ENCODE assay signal across 8 cellular contexts in the genomic region with DNA sequence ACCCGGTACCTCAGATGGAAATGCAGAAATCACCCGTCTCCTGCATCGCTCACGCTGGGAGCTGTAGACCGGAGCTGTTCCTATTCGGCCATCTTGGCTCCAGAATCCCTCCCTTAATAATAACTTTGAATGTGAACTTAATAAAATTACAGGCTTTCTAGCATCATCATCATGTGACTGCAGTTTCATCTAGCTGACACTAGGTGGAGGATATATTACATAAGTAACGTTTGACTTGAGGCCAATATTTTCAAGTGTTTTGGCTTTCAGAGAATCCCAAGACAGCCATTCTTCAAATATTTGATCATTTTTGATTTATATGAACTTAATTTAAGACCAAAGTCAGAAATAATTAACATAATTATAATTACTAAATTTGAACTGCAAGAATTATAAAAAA.
A peak's percentile ranks its signal among the peaks of the same experiment; 100 is the strongest.
DNase-seq lines count a peak whose midpoint lies in the region; ATAC-seq and TF ChIP-seq lines count a peak whose summit lies in the region.

No MANE protein-coding gene starts in this region.

- CTCF ChIA-PET in RWPE1 (lab: Yijun Ruan, JAX): interaction anchor here (0.6 to 0.8 kb wide), 4 partner anchors 18 to 1592 kb away, joined by 3 read pairs; no protein-coding TSS in a partner anchor

- intact Hi-C loops in cardiac septum (cut with DNase I): no loop called here

- in situ Hi-C loops in Caki2 (cut with HindIII; ENCODE audit: low pct_unique_long_range_greater_than_20kb, low sequenced_read_pairs): no loop called here

- peak; percentile 28 for TF ChIP-seq CTCF in RWPE1 (conservative IDR thresholded peaks at IDR 0.05; ENCODE audit: low read depth)

- POLR2A ChIA-PET in RWPE1 (lab: Yijun Ruan, JAX; ENCODE audit: low non-redundant PET): no interaction called here

- DNase-seq in Caki2 (ENCODE audit: low read depth): peak; percentile 3
- DNase-seq in HuH-7.5 (ENCODE audit: low spot score): peak; percentile 8
- DNase-seq in RWPE1 (ENCODE audit: low spot score): peak; percentile 39
- DNase-seq in iPS-NIHi7 (ENCODE audit: extremely low spot score): peak; percentile 12
- no peak for DNase-seq in cardiac septum (ENCODE audit: low spot score)
- DNase-seq in DMS79 treated with DMSO at 0.1 percent for 48 hours (lab: John Stamatoyannopoulos, UW): no peak
- DNase-seq in activated CD8-positive, alpha-beta memory T cell treated with anti-CD3 and anti-CD28 coated beads, Interleukin-2, amount 50 U/mL, for 48 hours: no peak

- H3K27ac ChIP-seq in RWPE1: no peak overlapping the region

- ATAC-seq in GM21360 (IDR thresholded peaks at IDR 0.05; ENCODE audit: unreplicated experiment): no peak

Comparison
In these comparisons a context has a peak if more than half of its experiments do, and no peak if none do; other contexts are left out.
1. DNase-seq: peak in Caki2 (single experiment), HuH-7.5 (single experiment), RWPE1 (single experiment) and iPS-NIHi7 (single experiment); none in cardiac septum (single experiment), DMS79 treated with DMSO at 0.1 percent for 48 hours (single experiment) and activated CD8-positive, alpha-beta memory T cell treated with anti-CD3 and anti-CD28 coated beads, Interleukin-2, amount 50 U/mL, for 48 hours (single experiment).